Comparison of ENCODE assay signal across 2 cellular contexts in the genomic region with DNA sequence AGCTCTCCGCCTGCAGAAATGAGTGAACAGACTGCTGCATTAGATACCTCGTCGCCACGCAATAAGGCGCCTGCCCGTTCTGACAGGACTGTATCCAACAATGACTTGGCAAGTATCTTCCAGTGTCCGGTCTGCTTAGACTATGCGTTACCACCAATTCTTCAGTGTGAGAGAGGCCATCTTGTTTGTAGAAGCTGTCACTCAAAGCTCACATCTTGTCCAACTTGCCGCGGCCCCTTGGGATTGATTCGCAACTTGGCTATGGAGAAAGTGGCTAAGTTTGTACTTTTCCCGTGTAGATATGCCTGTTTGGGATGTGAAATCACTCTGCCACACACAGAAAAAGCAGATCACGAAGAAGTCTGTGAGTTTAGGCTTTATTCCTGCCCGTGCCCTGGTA.
TF ChIP-seq lines count a peak whose summit lies in the region.

No MANE protein-coding gene starts in this region.

TF ChIP-seq in K562, 482 proteins besides CTCF, POLR2A, EP300 and RAD21 (continued from another document):
- TF ChIP-seq, protein P1, sequence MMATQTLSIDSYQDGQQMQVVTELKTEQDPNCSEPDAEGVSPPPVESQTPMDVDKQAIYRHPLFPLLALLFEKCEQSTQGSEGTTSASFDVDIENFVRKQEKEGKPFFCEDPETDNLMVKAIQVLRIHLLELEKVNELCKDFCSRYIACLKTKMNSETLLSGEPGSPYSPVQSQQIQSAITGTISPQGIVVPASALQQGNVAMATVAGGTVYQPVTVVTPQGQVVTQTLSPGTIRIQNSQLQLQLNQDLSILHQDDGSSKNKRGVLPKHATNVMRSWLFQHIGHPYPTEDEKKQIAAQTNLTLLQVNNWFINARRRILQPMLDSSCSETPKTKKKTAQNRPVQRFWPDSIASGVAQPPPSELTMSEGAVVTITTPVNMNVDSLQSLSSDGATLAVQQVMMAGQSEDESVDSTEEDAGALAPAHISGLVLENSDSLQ (IDR thresholded peaks at IDR 0.05): peak; percentile 55; the same call in 1 of the 2 replicates
- no peak for TF ChIP-seq ELF2 (CRISPR knock-in tag; IDR thresholded peaks at IDR 0.05)
- TF ChIP-seq NR2C1 (IDR thresholded peaks at IDR 0.05): no peak
- TF ChIP-seq NR2C1 (tag; IDR thresholded peaks at IDR 0.05): no peak
- TF ChIP-seq, protein P2, sequence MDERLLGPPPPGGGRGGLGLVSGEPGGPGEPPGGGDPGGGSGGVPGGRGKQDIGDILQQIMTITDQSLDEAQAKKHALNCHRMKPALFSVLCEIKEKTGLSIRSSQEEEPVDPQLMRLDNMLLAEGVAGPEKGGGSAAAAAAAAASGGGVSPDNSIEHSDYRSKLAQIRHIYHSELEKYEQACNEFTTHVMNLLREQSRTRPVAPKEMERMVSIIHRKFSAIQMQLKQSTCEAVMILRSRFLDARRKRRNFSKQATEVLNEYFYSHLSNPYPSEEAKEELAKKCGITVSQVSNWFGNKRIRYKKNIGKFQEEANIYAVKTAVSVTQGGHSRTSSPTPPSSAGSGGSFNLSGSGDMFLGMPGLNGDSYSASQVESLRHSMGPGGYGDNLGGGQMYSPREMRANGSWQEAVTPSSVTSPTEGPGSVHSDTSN (CRISPR knock-in tag; IDR thresholded peaks at IDR 0.05; ENCODE audit: low read depth): no peak
- TF ChIP-seq, protein P2 (tag; conservative IDR thresholded peaks at IDR 0.05; ENCODE audit: low read depth): peak; percentile 80
- no peak for TF ChIP-seq TRIM28 (IDR thresholded peaks at IDR 0.05)

TF ChIP-seq in SK-N-SH treated with all-trans-retinoic acid at 6 μM for 48 hours, 23 proteins besides CTCF, POLR2A, EP300 and RAD21 (continued from another document):
- no peak for TF ChIP-seq GLIS3 (CRISPR knock-in tag; IDR thresholded peaks at IDR 0.05)
- no peak for TF ChIP-seq ZC3H10 (CRISPR knock-in tag; IDR thresholded peaks at IDR 0.05)
- no peak for TF ChIP-seq ZFP30 (CRISPR knock-in tag; IDR thresholded peaks at IDR 0.05)
- TF ChIP-seq, protein P3, sequence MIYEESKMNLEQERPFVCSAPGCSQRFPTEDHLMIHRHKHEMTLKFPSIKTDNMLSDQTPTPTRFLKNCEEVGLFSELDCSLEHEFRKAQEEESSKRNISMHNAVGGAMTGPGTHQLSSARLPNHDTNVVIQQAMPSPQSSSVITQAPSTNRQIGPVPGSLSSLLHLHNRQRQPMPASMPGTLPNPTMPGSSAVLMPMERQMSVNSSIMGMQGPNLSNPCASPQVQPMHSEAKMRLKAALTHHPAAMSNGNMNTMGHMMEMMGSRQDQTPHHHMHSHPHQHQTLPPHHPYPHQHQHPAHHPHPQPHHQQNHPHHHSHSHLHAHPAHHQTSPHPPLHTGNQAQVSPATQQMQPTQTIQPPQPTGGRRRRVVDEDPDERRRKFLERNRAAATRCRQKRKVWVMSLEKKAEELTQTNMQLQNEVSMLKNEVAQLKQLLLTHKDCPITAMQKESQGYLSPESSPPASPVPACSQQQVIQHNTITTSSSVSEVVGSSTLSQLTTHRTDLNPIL (CRISPR knock-in tag; IDR thresholded peaks at IDR 0.05; ENCODE audit: low read depth): no peak
- no peak for TF ChIP-seq OSR1 (CRISPR knock-in tag; IDR thresholded peaks at IDR 0.05)
- TF ChIP-seq, protein P4, sequence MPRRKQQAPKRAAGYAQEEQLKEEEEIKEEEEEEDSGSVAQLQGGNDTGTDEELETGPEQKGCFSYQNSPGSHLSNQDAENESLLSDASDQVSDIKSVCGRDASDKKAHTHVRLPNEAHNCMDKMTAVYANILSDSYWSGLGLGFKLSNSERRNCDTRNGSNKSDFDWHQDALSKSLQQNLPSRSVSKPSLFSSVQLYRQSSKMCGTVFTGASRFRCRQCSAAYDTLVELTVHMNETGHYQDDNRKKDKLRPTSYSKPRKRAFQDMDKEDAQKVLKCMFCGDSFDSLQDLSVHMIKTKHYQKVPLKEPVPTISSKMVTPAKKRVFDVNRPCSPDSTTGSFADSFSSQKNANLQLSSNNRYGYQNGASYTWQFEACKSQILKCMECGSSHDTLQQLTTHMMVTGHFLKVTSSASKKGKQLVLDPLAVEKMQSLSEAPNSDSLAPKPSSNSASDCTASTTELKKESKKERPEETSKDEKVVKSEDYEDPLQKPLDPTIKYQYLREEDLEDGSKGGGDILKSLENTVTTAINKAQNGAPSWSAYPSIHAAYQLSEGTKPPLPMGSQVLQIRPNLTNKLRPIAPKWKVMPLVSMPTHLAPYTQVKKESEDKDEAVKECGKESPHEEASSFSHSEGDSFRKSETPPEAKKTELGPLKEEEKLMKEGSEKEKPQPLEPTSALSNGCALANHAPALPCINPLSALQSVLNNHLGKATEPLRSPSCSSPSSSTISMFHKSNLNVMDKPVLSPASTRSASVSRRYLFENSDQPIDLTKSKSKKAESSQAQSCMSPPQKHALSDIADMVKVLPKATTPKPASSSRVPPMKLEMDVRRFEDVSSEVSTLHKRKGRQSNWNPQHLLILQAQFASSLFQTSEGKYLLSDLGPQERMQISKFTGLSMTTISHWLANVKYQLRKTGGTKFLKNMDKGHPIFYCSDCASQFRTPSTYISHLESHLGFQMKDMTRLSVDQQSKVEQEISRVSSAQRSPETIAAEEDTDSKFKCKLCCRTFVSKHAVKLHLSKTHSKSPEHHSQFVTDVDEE (CRISPR knock-in tag; IDR thresholded peaks at IDR 0.05): no peak
- TF ChIP-seq PPARA (CRISPR knock-in tag; IDR thresholded peaks at IDR 0.05; ENCODE audit: borderline replicate concordance): no peak
